1 cellular context compared by ENCODE assay signal in genomic region chr19:48698046-48698445, GRCh38.
A peak's percentile ranks its signal among the peaks of the same experiment; 100 is the strongest.
TF ChIP-seq lines count a peak whose summit lies in the region.

No MANE protein-coding gene starts in this region.

TF ChIP-seq in K562, 482 proteins besides CTCF, POLR2A, EP300 and RAD21 (continued from another document and continues in another):
- no peak for TF ChIP-seq KAT7 (CRISPR knock-in tag; IDR thresholded peaks at IDR 0.05; ENCODE audit: borderline replicate concordance)
- TF ChIP-seq SMARCA4 (IDR thresholded peaks at IDR 0.05), result peak; percentile 75
- TF ChIP-seq ELF4 (CRISPR knock-in tag; IDR thresholded peaks at IDR 0.05), result no peak
- TF ChIP-seq MCM7 (IDR thresholded peaks at IDR 0.05), result no peak
- no peak for TF ChIP-seq ZNF77 (CRISPR knock-in tag; IDR thresholded peaks at IDR 0.05)
- TF ChIP-seq NFIC (IDR thresholded peaks at IDR 0.05), result peak; percentile 95
- no peak; the same call in 1 of the 2 replicates for TF ChIP-seq ETV1 (tag; conservative IDR thresholded peaks at IDR 0.05; ENCODE audit: low read depth)
- no peak for TF ChIP-seq CCAR2 (IDR thresholded peaks at IDR 0.05; ENCODE audit: low read depth, low read length)
- TF ChIP-seq TEAD1 (CRISPR knock-in tag; IDR thresholded peaks at IDR 0.05), result peak; percentile 65 to 86; a peak in 3 of 4 replicates
- TF ChIP-seq ZNF41 (CRISPR knock-in tag; conservative IDR thresholded peaks at IDR 0.05), result no peak
- TF ChIP-seq TEAD4 (IDR thresholded peaks at IDR 0.05; ENCODE audit: low read length), result peak; percentile 87
- TF ChIP-seq TEAD4 (CRISPR knock-in tag; IDR thresholded peaks at IDR 0.05; ENCODE audit: borderline replicate concordance), result no peak
- TF ChIP-seq BRCA1 (IDR thresholded peaks at IDR 0.05), result no peak
- no peak for TF ChIP-seq BRCA1 (CRISPR knock-in tag; IDR thresholded peaks at IDR 0.05)
- peak in 1 of 2 experiments; percentile 74; a peak in 1 of 4 replicates for TF ChIP-seq MLLT1 (IDR thresholded peaks at IDR 0.05)
- no peak for TF ChIP-seq KDM5B (IDR thresholded peaks at IDR 0.05; ENCODE audit: insufficient replicate concordance, low read depth, low read length)
- TF ChIP-seq ZNF507 (tag; conservative IDR thresholded peaks at IDR 0.05), result no peak
- no peak for TF ChIP-seq ZNF586 (CRISPR knock-in tag; conservative IDR thresholded peaks at IDR 0.05)
- TF ChIP-seq NFYB (IDR thresholded peaks at IDR 0.05; ENCODE audit: extremely low read depth, insufficient read length), result no peak
- no peak for TF ChIP-seq ZC3H4 (CRISPR knock-in tag; IDR thresholded peaks at IDR 0.05; ENCODE audit: borderline replicate concordance)
- no peak for TF ChIP-seq MYBL2 (IDR thresholded peaks at IDR 0.05; ENCODE audit: low read depth)
- no peak for TF ChIP-seq MYBL2 (CRISPR knock-in tag; IDR thresholded peaks at IDR 0.05; ENCODE audit: borderline replicate concordance)
- TF ChIP-seq CEBPB (tag; IDR thresholded peaks at IDR 0.05), result no peak
- no peak for TF ChIP-seq ZC3H11A (IDR thresholded peaks at IDR 0.05; ENCODE audit: low read depth, low read length)
- TF ChIP-seq PHTF2 (CRISPR knock-in tag; IDR thresholded peaks at IDR 0.05), result no peak
- TF ChIP-seq CC2D1A (IDR thresholded peaks at IDR 0.05), result no peak
- no peak for TF ChIP-seq RB1 (IDR thresholded peaks at IDR 0.05; ENCODE audit: low read depth)
- no peak for TF ChIP-seq HOMEZ (CRISPR knock-in tag; IDR thresholded peaks at IDR 0.05)
- 0 out of 2 replicates have a peak, but pooled peaks have one; percentile 37 for TF ChIP-seq RNF2 (IDR thresholded peaks at IDR 0.05)
- no peak for TF ChIP-seq FOXP1 (CRISPR knock-in tag; IDR thresholded peaks at IDR 0.05)
- no peak for TF ChIP-seq KLF6 (CRISPR knock-in tag; IDR thresholded peaks at IDR 0.05; ENCODE audit: borderline replicate concordance)
- no peak for TF ChIP-seq KLF1 (tag; IDR thresholded peaks at IDR 0.05)
- no peak for TF ChIP-seq GATAD2B (IDR thresholded peaks at IDR 0.05; ENCODE audit: borderline replicate concordance)
- TF ChIP-seq RNF219 (CRISPR knock-in tag; IDR thresholded peaks at IDR 0.05), result no peak
- TF ChIP-seq TAF1 (IDR thresholded peaks at IDR 0.05; ENCODE audit: control insufficient read depth, extremely low read depth, insufficient read depth, low read length, severe bottlenecking), result peak; percentile 22
- TF ChIP-seq NCOA2 (IDR thresholded peaks at IDR 0.05; ENCODE audit: partially characterized antibody in 2 of 2), result no peak
- TF ChIP-seq THRA (IDR thresholded peaks at IDR 0.05), result no peak
- TF ChIP-seq DMBX1 (CRISPR knock-in tag; IDR thresholded peaks at IDR 0.05; ENCODE audit: borderline replicate concordance), result no peak
- no peak for TF ChIP-seq ZNF23 (CRISPR knock-in tag; IDR thresholded peaks at IDR 0.05)
- no peak for TF ChIP-seq TSHZ1 (CRISPR knock-in tag; IDR thresholded peaks at IDR 0.05)
- no peak for TF ChIP-seq STAG1 (CRISPR knock-in tag; IDR thresholded peaks at IDR 0.05; ENCODE audit: borderline replicate concordance)
- no peak for TF ChIP-seq ZHX1 (conservative IDR thresholded peaks at IDR 0.05; ENCODE audit: low read length)
- no peak for TF ChIP-seq ZBTB12 (CRISPR knock-in tag; IDR thresholded peaks at IDR 0.05)
- no peak for TF ChIP-seq PCBP1 (IDR thresholded peaks at IDR 0.05; ENCODE audit: low read depth, low read length, poor library complexity, severe bottlenecking)
- peak; percentile 74 for TF ChIP-seq DPF2 (IDR thresholded peaks at IDR 0.05)
- TF ChIP-seq SP1 (CRISPR knock-in tag; IDR thresholded peaks at IDR 0.05), result 0 out of 2 replicates have a peak, but pooled peaks have one; percentile 34
- TF ChIP-seq ARNT (IDR thresholded peaks at IDR 0.05), result no peak
- peak; percentile 90 for TF ChIP-seq RBM25 (IDR thresholded peaks at IDR 0.05; ENCODE audit: low read depth, low read length, severe bottlenecking)
- TF ChIP-seq FOXP4 (CRISPR knock-in tag; IDR thresholded peaks at IDR 0.05; ENCODE audit: borderline replicate concordance), result no peak
- TF ChIP-seq POLR3A (IDR thresholded peaks at IDR 0.05; ENCODE audit: borderline replicate concordance, extremely low read depth, insufficient read depth, insufficient read length), result no peak
- no peak for TF ChIP-seq ZNF785 (CRISPR knock-in tag; IDR thresholded peaks at IDR 0.05)
- TF ChIP-seq ETV6 (IDR thresholded peaks at IDR 0.05; ENCODE audit: borderline replicate concordance in 1 of 2, low read depth in 2 of 2, low read length in 1 of 2), result no peak; a peak in 1 of 4 replicates
- TF ChIP-seq ETV6 (CRISPR knock-in tag; IDR thresholded peaks at IDR 0.05; ENCODE audit: borderline replicate concordance), result no peak
- no peak for TF ChIP-seq NFIX (CRISPR knock-in tag; IDR thresholded peaks at IDR 0.05; ENCODE audit: low read depth)
- TF ChIP-seq ZNF124 (CRISPR knock-in tag; IDR thresholded peaks at IDR 0.05), result no peak
- no peak for TF ChIP-seq SMC3 (conservative IDR thresholded peaks at IDR 0.05; ENCODE audit: insufficient read depth, low read depth, low read length)
- TF ChIP-seq GTF2B (IDR thresholded peaks at IDR 0.05; ENCODE audit: extremely low read depth, insufficient read length), result no peak
- peak; percentile 40; the same call in 1 of the 2 replicates for TF ChIP-seq ELF1 (tag; IDR thresholded peaks at IDR 0.05)
- no peak for TF ChIP-seq ZNF217 (CRISPR knock-in tag; IDR thresholded peaks at IDR 0.05)
